Comparison of ENCODE assay signal across 27 cellular contexts in the genomic region with DNA sequence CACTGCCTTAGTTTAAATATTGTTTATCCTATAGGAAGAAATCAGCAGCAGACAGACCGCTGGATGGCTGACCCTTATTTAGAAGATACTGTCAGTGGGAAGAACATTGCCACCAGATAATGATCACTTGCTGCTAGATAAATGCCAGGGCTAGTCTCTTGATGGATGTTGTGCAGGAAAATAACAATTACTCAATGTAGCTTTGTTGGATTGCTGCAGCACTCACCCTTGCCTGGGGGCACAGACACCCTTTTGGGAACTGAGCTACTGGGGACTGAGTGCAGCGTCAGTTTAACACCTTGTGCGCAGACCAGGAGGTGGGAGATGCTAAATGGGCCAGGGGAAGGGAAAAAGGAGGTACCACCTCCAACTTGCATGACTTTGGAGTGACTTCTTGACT.
DNase-seq lines count a peak whose midpoint lies in the region; ATAC-seq and TF ChIP-seq lines count a peak whose summit lies in the region.
"Had no signal": no experiment of that assay in that cellular context is flagged by ENCODE, and none has a peak within 500 bp of the region (broad histone marks: within the 10 kb centered on the region; RNA-seq: fewer than 3 reads in every experiment).

No MANE protein-coding gene starts in this region.

- no peaks in the 10 kb centered on the region for H3K4me1 ChIP-seq in right cardiac atrium (ENCODE audit: control insufficient read depth, insufficient read depth, low read length)
- peaks cover 12% of the 10 kb centered on the region for H3K4me1 ChIP-seq in RWPE2 (ENCODE audit: insufficient read depth, poor library complexity, severe bottlenecking)
- H3K4me1 ChIP-seq in esophagus muscularis mucosa = no peaks in the 10 kb centered on the region
- H3K4me1 ChIP-seq: A549, HAP-1, pancreas, transverse colon had no signal

- H3K9me3 ChIP-seq in right cardiac atrium (ENCODE audit: control insufficient read depth, low read length) (no peaks in the 10 kb centered on the region), RWPE2 (ENCODE audit: severe bottlenecking) (no peaks in the 10 kb centered on the region), esophagus muscularis mucosa (peaks cover 0 to 10% (median 0%) of the 10 kb centered on the region in 4 donors)
- H3K9me3 ChIP-seq: gastrocnemius medialis, HAP-1, pancreas had no signal

- CTCF ChIA-PET in RWPE1 (lab: Yijun Ruan, JAX) = no interaction called here

- POLR2A ChIA-PET in RWPE1 (lab: Yijun Ruan, JAX; ENCODE audit: low non-redundant PET) = no interaction called here

- H3K36me3 ChIP-seq in RWPE2 (ENCODE audit: low read depth) (no peaks in the 10 kb centered on the region), esophagus muscularis mucosa (no peaks in the 10 kb centered on the region)
- H3K36me3 ChIP-seq: brain microvascular endothelial cell, gastrocnemius medialis, HAP-1, pancreas, spleen, transverse colon had no signal

- DNase-seq in right cardiac atrium = no peak
- DNase-seq in Right ventricle myocardium inferior (ENCODE audit: missing footprints) = no peak
- DNase-seq in RWPE2 (ENCODE audit: low spot score) = no peak
- DNase-seq in esophagus muscularis mucosa (ENCODE audit: extremely low spot score) = peak; percentile 42
- DNase-seq in NCI-H1105 treated with DMSO at 0.1 percent for 48 hours (lab: John Stamatoyannopoulos, UW) = no peak
- DNase-seq in HPDE6-E6E7 (ENCODE audit: extremely low spot score) = no peak
- DNase-seq in RWPE1 (ENCODE audit: low spot score) = no peak
- DNase-seq: activated B cell treated with CpG ODN at 0.5 μM for 24 hours; activated CD4-positive, alpha-beta memory T cell treated with anti-CD3 and anti-CD28 coated beads for 36 hours; activated CD8-positive, alpha-beta memory T cell treated with anti-CD3 and anti-CD28 coated beads, Interleukin-2, amount 50 U/mL, for 4 hours; activated naive CD4-positive, alpha-beta T cell treated with anti-CD3 and anti-CD28 coated beads, Interleukin-2, amount 10 ng/mL, durations not matched to agents 7 days and 5 days; AML-193; brain microvascular endothelial cell; DMS79; effector memory CD4-positive, alpha-beta T cell; gastrocnemius medialis; natural killer cell; NCI-H2081; NCI-H446 treated with DMSO at 0.1 percent for 48 hours; pancreas; Right ventricle myocardium superior; spleen; stimulated activated CD4-positive, alpha-beta T cell treated with anti-CD3 and anti-CD28 coated beads, Interleukin-2, amount 100 ng/mL, for 48 hours; transverse colon had no signal

- H3K4me3 ChIP-seq in right cardiac atrium (ENCODE audit: low read length) (no peak overlapping the region), RWPE2 (ENCODE audit: severe bottlenecking) (no peak overlapping the region), esophagus muscularis mucosa (no peak overlapping the region)
- H3K4me3 ChIP-seq: A549, gastrocnemius medialis, HAP-1, pancreas, spleen, transverse colon had no signal

- TF ChIP-seq EP300 in esophagus muscularis mucosa (IDR thresholded peaks at IDR 0.05) = no peak

- WGBS in right cardiac atrium = 28% methylated on average over 3 of the region's 3 CpGs
- WGBS in esophagus muscularis mucosa = 47% methylated on average over 3 of the region's 3 CpGs

- TF ChIP-seq CTCF in RWPE2 (IDR thresholded peaks at IDR 0.05; ENCODE audit: poor library complexity, severe bottlenecking) = no peak
- TF ChIP-seq CTCF in esophagus muscularis mucosa (IDR thresholded peaks at IDR 0.05) = no peak
- no peak for TF ChIP-seq CTCF in RWPE1 (conservative IDR thresholded peaks at IDR 0.05; ENCODE audit: low read depth)

- H3K27ac ChIP-seq in right cardiac atrium (ENCODE audit: low read length) (no peak overlapping the region), RWPE2 (ENCODE audit: poor library complexity, severe bottlenecking) (no peak overlapping the region), esophagus muscularis mucosa (replicated peaks in 1 of 4) (no peak overlapping the region), RWPE1 (no peak overlapping the region)
- H3K27ac ChIP-seq: A549, brain microvascular endothelial cell, gastrocnemius medialis, pancreas, spleen, transverse colon had no signal

- no peaks in the 10 kb centered on the region for H3K27me3 ChIP-seq in right cardiac atrium (ENCODE audit: control insufficient read depth, insufficient read depth)
- no peaks in the 10 kb centered on the region for H3K27me3 ChIP-seq in RWPE2 (ENCODE audit: insufficient read depth, poor library complexity, severe bottlenecking)
- peaks cover 0 to 5% (median 0%) of the 10 kb centered on the region in 4 donors for H3K27me3 ChIP-seq in esophagus muscularis mucosa
- H3K27me3 ChIP-seq: brain microvascular endothelial cell, gastrocnemius medialis, pancreas, transverse colon had no signal

- ATAC-seq in right cardiac atrium (peak; percentile 31 to 51), Right ventricle myocardium inferior (no peak), RWPE2 (ENCODE audit: low read depth) (0 out of 3 replicates have a peak, but pooled peaks have one; percentile 13), HG03520 (IDR thresholded peaks at IDR 0.05; ENCODE audit: unreplicated experiment) (no peak)
- ATAC-seq: A549, gastrocnemius medialis, natural killer cell had no signal

- TF ChIP-seq POLR2A in esophagus muscularis mucosa (IDR thresholded peaks at IDR 0.05; ENCODE audit: low read depth) = no peak

- intact Hi-C loops in right cardiac atrium (cut with DNase I) (no loop called here), Right ventricle myocardium inferior (cut with DNase I) (no loop called here), esophagus muscularis mucosa (cut with DNase I) (no loop called here)

Comparison
In these comparisons a context has a peak if more than half of its experiments do, and no peak if none do; other contexts are left out.
1. ATAC-seq: peak in right cardiac atrium (2 of 2) and RWPE2 (single experiment); none in Right ventricle myocardium inferior (single experiment) and HG03520 (single experiment).